In the genomic region with DNA sequence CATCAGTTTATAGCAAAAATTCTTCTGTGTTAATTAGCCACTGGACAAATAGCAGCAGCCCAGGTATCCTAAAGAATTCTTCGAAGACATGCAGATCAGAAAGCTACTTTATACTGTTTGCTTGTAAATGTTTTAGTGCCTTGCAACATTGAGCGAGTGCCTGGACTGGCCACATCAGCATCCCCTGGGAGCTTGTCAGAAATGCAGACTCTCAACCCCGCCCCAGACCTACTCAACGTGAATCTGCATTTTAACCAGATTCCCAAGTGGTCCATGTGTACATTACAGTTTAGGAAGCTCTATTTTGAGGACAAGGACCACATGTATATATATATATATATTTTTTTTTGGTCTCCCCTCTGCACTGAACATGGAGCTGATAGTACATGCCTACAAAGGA, we compare ENCODE assay signal across 1 cellular context.
TF ChIP-seq lines count a peak whose summit lies in the region.

No MANE protein-coding gene starts in this region.

TF ChIP-seq in HepG2, 621 proteins besides CTCF, POLR2A, EP300 and RAD21:
- TF ChIP-seq CHD2 (IDR thresholded peaks at IDR 0.05; ENCODE audit: low read depth, low read length) (no peak), ZNF746 (CRISPR knock-in tag; IDR thresholded peaks at IDR 0.05) (no peak), ISL2 (CRISPR knock-in tag; IDR thresholded peaks at IDR 0.05) (no peak), SIX4 (CRISPR knock-in tag; IDR thresholded peaks at IDR 0.05) (no peak), PAXIP1 (CRISPR knock-in tag; conservative IDR thresholded peaks at IDR 0.05) (no peak), SRY (CRISPR knock-in tag; IDR thresholded peaks at IDR 0.05) (no peak), KMT2B (CRISPR knock-in tag; IDR thresholded peaks at IDR 0.05) (no peak), HDAC2 (CRISPR knock-in tag; IDR thresholded peaks at IDR 0.05) (no peak), NR2F6 (IDR thresholded peaks at IDR 0.05) (no peak), NR2F6 (CRISPR knock-in tag; IDR thresholded peaks at IDR 0.05) (no peak), HNF1B (CRISPR knock-in tag; IDR thresholded peaks at IDR 0.05) (no peak), PCBP2 (optimal IDR thresholded peaks at IDR 0.05; ENCODE audit: low read depth, low read length, poor library complexity, severe bottlenecking) (no peak), YEATS4 (CRISPR knock-in tag; IDR thresholded peaks at IDR 0.05; ENCODE audit: borderline replicate concordance) (no peak), ZNF335 (CRISPR knock-in tag; IDR thresholded peaks at IDR 0.05) (no peak), TP53 (CRISPR knock-in tag; conservative IDR thresholded peaks at IDR 0.05) (no peak), ZBTB7B (CRISPR knock-in tag; IDR thresholded peaks at IDR 0.05) (no peak), SIN3A (IDR thresholded peaks at IDR 0.05; ENCODE audit: borderline replicate concordance, low read depth, low read length) (no peak)
- TF ChIP-seq, protein P1, sequence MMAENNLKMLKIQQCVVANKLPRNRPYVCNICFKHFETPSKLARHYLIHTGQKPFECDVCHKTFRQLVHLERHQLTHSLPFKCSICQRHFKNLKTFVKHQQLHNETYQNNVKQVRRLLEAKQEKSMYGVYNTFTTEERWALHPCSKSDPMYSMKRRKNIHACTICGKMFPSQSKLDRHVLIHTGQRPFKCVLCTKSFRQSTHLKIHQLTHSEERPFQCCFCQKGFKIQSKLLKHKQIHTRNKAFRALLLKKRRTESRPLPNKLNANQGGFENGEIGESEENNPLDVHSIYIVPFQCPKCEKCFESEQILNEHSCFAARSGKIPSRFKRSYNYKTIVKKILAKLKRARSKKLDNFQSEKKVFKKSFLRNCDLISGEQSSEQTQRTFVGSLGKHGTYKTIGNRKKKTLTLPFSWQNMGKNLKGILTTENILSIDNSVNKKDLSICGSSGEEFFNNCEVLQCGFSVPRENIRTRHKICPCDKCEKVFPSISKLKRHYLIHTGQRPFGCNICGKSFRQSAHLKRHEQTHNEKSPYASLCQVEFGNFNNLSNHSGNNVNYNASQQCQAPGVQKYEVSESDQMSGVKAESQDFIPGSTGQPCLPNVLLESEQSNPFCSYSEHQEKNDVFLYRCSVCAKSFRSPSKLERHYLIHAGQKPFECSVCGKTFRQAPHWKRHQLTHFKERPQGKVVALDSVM (CRISPR knock-in tag; IDR thresholded peaks at IDR 0.05): no peak
- TF ChIP-seq, protein P2, sequence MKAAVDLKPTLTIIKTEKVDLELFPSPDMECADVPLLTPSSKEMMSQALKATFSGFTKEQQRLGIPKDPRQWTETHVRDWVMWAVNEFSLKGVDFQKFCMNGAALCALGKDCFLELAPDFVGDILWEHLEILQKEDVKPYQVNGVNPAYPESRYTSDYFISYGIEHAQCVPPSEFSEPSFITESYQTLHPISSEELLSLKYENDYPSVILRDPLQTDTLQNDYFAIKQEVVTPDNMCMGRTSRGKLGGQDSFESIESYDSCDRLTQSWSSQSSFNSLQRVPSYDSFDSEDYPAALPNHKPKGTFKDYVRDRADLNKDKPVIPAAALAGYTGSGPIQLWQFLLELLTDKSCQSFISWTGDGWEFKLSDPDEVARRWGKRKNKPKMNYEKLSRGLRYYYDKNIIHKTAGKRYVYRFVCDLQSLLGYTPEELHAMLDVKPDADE (CRISPR knock-in tag; IDR thresholded peaks at IDR 0.05): no peak
